8 cellular contexts compared by ENCODE assay signal in the genomic region with DNA sequence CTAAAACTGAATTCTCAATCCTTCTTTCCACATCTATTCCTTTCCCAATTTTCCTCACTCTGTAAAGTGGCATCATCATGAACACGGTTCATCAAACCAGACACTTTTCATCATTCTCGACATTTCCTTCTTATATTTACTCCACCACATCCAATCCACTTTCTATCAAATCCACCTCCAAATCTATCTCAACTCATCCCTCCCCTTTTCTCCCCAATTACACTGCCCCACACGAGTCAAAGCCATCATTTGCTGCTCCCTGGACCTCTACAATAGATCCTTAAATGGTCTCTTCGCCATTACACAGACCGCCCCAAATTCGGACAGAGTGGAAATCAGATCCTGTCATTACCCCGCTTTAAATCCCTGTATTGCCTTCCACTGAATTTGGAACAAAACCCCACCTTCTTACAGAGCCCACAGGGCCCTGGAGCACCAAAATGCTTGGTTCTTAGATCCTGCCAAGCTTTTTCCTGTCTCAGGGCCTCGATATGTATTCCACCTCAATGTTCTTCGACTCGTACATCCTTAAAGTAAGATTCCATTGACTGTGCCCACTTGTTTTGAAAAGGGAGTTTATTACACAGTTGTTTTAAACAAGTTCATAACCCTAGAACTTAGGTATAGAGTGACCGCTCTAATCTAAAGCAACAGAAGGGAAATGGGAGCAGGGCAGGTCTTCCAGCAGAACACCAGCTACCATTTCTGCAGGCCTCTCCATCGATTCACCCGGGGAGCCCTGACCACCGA. TPM values are rescaled to one million over a fixed set of nuclear protein-coding genes. Genes with fewer than 3 reads are reported as not detected.
DNase-seq lines count a peak whose midpoint lies in the region; ATAC-seq and TF ChIP-seq lines count a peak whose summit lies in the region.

No MANE protein-coding gene starts in this region.

- H3K9ac ChIP-seq in PC-3 (ENCODE audit: low read length), result no peak overlapping the region
- peak overlapping the region; percentile 72 for H3K9ac ChIP-seq in endodermal cell (ENCODE audit: extremely low read depth, low read length, poor library complexity, severe bottlenecking)
- no peak overlapping the region for H3K9ac ChIP-seq in neural progenitor cell

- H3K27ac ChIP-seq in PC-3 (ENCODE audit: low read length) (no peak overlapping the region), endodermal cell (ENCODE audit: low read depth, low read length) (peak overlapping the region; percentile 6), neural progenitor cell (no peak overlapping the region)

- peak overlapping the region; percentile 92 for H3K4me3 Mint-ChIP-seq in endodermal cell
- H3K4me3 Mint-ChIP-seq in neural progenitor cell, result peak overlapping the region; percentile 96

- H3K36me3 ChIP-seq in PC-3 (ENCODE audit: low read depth, low read length), result no peaks in the 10 kb centered on the region
- peaks cover 14% of the 10 kb centered on the region for H3K36me3 ChIP-seq in endodermal cell (ENCODE audit: control insufficient read depth, insufficient read depth, low read length)
- H3K36me3 ChIP-seq in neural progenitor cell, result peaks cover 7% of the 10 kb centered on the region

- H3K9me3 ChIP-seq in PC-3 (ENCODE audit: low read length), result no peaks in the 10 kb centered on the region
- peaks cover 32% of the 10 kb centered on the region for H3K9me3 ChIP-seq in endodermal cell (ENCODE audit: control insufficient read depth, low read length)
- H3K9me3 ChIP-seq in neural progenitor cell (ENCODE audit: low read depth), result peaks cover 5% of the 10 kb centered on the region

- H3K9me3 Mint-ChIP-seq in endodermal cell (peaks cover 32% of the 10 kb centered on the region), neural progenitor cell (peaks cover 29% of the 10 kb centered on the region)

- H3K4me2 ChIP-seq in PC-3 (ENCODE audit: low read length) (peak overlapping the region; percentile 83), neural progenitor cell (peak overlapping the region; percentile 89)

- CTCF ChIA-PET in PC-3 (lab: Charles Lee), result interaction anchor here (0.6 to 1.2 kb wide), 2 partner anchors 46 to 1360 kb away, joined by 3 to 4 read pairs; no protein-coding TSS in a partner anchor

- DNase-seq in NCI-H1417 (lab: John Stamatoyannopoulos, UW) (peak in 2 of 3 experiments; percentile 71 to 82), NCI-H1417 treated with DMSO at 0.1 percent for 48 hours (lab: John Stamatoyannopoulos, UW) (no peak), PC-3 (no peak), endodermal cell (peak; percentile 45), neural progenitor cell (ENCODE audit: low spot score) (no peak), NOMO-1 treated with dmso at 0.1 percent for 144 hours (lab: John Stamatoyannopoulos, UW; ENCODE audit: unreplicated experiment) (no peak)
- DNase-seq in activated CD4-positive, alpha-beta T cell treated with anti-CD3 and anti-CD28 coated beads for 4 hours, result no peak

- H4K20me1 ChIP-seq in PC-3 (ENCODE audit: low read length) (no peaks in the 10 kb centered on the region), neural progenitor cell (ENCODE audit: low read depth) (no peaks in the 10 kb centered on the region)

- 25 to 41% methylated on average over 9 to 14 of the region's 14 CpGs for WGBS in endodermal cell (ENCODE audit: insufficient coverage in 1 of 2, insufficient read length in 1 of 2), 2 experiments

- no peak for ATAC-seq in PC-3
- ATAC-seq in esophagus mucosa, result no peak

- H3K4me1 Mint-ChIP-seq in endodermal cell (peaks cover 20% of the 10 kb centered on the region), neural progenitor cell (peaks cover 25% of the 10 kb centered on the region)

- H3K4me3 ChIP-seq in PC-3 (ENCODE audit: low read length), result peak overlapping the region; percentile 75; the same call in 1 of the 2 replicates
- H3K4me3 ChIP-seq in endodermal cell (ENCODE audit: low read length), result peak overlapping the region; percentile 83
- peak overlapping the region; percentile 72 for H3K4me3 ChIP-seq in neural progenitor cell

- H3K27ac Mint-ChIP-seq in endodermal cell (peak overlapping the region; percentile 95), neural progenitor cell (peak overlapping the region; percentile 9)

- H3F3A ChIP-seq in PC-3 (ENCODE audit: low read length, unreplicated experiment) (no peaks in the 10 kb centered on the region), neural progenitor cell (ENCODE audit: low read depth) (peaks cover 19% of the 10 kb centered on the region)

- H3K4me1 ChIP-seq in PC-3 (ENCODE audit: insufficient read depth, low read length) (no peaks in the 10 kb centered on the region; the same call in 1 of the 2 replicates), endodermal cell (ENCODE audit: control insufficient read depth, insufficient read depth, low read length) (no peaks in the 10 kb centered on the region), neural progenitor cell (peaks cover 13% of the 10 kb centered on the region)

- H3K27me3 Mint-ChIP-seq in endodermal cell (ENCODE audit: insufficient read depth) (peaks cover 2% of the 10 kb centered on the region), neural progenitor cell (ENCODE audit: insufficient read depth, low read depth) (peaks cover 2% of the 10 kb centered on the region)

- BruUV-seq in PC-3 (replicated peaks; lab: Mats Ljungman, UMichigan), result no TSS peak

- TF ChIP-seq CTCF in PC-3 (conservative IDR thresholded peaks at IDR 0.05; ENCODE audit: low read depth, low read length), result no peak
- no peak for TF ChIP-seq CTCF in endodermal cell (conservative IDR thresholded peaks at IDR 0.05)
- no peak for TF ChIP-seq CTCF in neural progenitor cell (IDR thresholded peaks at IDR 0.05)

- H3K36me3 Mint-ChIP-seq in endodermal cell (ENCODE audit: low read depth), result peaks cover 36% of the 10 kb centered on the region
- H3K36me3 Mint-ChIP-seq in neural progenitor cell, result peaks cover 32% of the 10 kb centered on the region

- H2AFZ ChIP-seq in PC-3 (ENCODE audit: low read length) (no peak overlapping the region), neural progenitor cell (replicated peaks) (peak overlapping the region; percentile 71)

- intact Hi-C loops in PC-3 (cut with micrococcal nuclease), result loop anchor here (2.0 kb wide), 1 partner anchor 22 kb away; no protein-coding TSS in a partner anchor

- no peaks in the 10 kb centered on the region for H3K27me3 ChIP-seq in PC-3 (ENCODE audit: low read length)
- H3K27me3 ChIP-seq in endodermal cell (ENCODE audit: control insufficient read depth, insufficient read depth, low read length, poor library complexity, severe bottlenecking), result no peaks in the 10 kb centered on the region
- no peaks in the 10 kb centered on the region for H3K27me3 ChIP-seq in neural progenitor cell

- no peaks in the 10 kb centered on the region for H3K9me2 ChIP-seq in PC-3 (replicated peaks; ENCODE audit: low read length)

- POLR2A ChIA-PET in PC-3 (lab: Charles Lee; ENCODE audit: unreplicated experiment), result no interaction called here

- H3K79me2 ChIP-seq in PC-3 (ENCODE audit: low read length), result 0 out of 2 replicates have a peak, but pooled peaks cover 4% of the 10 kb centered on the region
- H3K79me2 ChIP-seq in neural progenitor cell (ENCODE audit: low read depth), result peaks cover 49% of the 10 kb centered on the region

RNA-seq across cellular contexts. Expression of a gene that starts 0.8 kb away (rescaled TPM):
- 6.5 and 7.1 TPM in 2 replicates for total RNA-seq in PC-3 (2014; rRNA removed)
- total RNA-seq in endodermal cell, result 100 to 1,000 TPM; 128 to 131 TPM
- polyA plus RNA-seq in endodermal cell (2013, experiment 1 of 2), result 98.0 TPM
- polyA plus RNA-seq in endodermal cell (2013, experiment 2 of 2), result 83.9 TPM
- total RNA-seq in neural progenitor cell (ENCODE audit: low replicate concordance), result 70.9 and 91.9 TPM in 2 replicates
- total RNA-seq in esophagus mucosa, result 27.6 TPM

Comparison
In these comparisons a context has a peak if more than half of its experiments do, and no peak if none do; other contexts are left out.
1. DNase-seq: peak in NCI-H1417 (2 of 3) and endodermal cell (single experiment); none in NCI-H1417 treated with DMSO at 0.1 percent for 48 hours (single experiment), PC-3 (single experiment), neural progenitor cell (single experiment), NOMO-1 treated with dmso at 0.1 percent for 144 hours (single experiment) and activated CD4-positive, alpha-beta T cell treated with anti-CD3 and anti-CD28 coated beads for 4 hours (0 of 2).
2. Peak in every context shown above with its lines, with median percentiles within 50 percentile points of each other: H3K4me3 ChIP-seq.